Comparison of ENCODE assay signal across 16 cellular contexts in genomic region chr3:18189651-18190050, GRCh38.
A peak's percentile ranks its signal among the peaks of the same experiment; 100 is the strongest.
DNase-seq lines count a peak whose midpoint lies in the region; ATAC-seq and TF ChIP-seq lines count a peak whose summit lies in the region.
"Had no signal": no experiment of that assay in that cellular context is flagged by ENCODE, and none has a peak within 500 bp of the region (broad histone marks: within the 10 kb centered on the region; RNA-seq: fewer than 3 reads in every experiment).

No MANE protein-coding gene starts in this region.

- intact Hi-C loops in PC-3 (cut with micrococcal nuclease): no loop called here

- CTCF ChIA-PET in PC-3 (lab: Charles Lee): no interaction called here

- H3K4me3 ChIP-seq in PC-3 (ENCODE audit: low read length) (no peak overlapping the region), fibroblast of mammary gland (ENCODE audit: control insufficient read depth, low read depth, low read length) (no peak overlapping the region)
- H3K4me3 ChIP-seq: skin epidermis, transverse colon had no signal

- TF ChIP-seq CTCF in PC-3 (conservative IDR thresholded peaks at IDR 0.05; ENCODE audit: low read depth, low read length): no peak
- no peak for TF ChIP-seq CTCF in fibroblast of mammary gland (conservative IDR thresholded peaks at IDR 0.05; ENCODE audit: control insufficient read depth, insufficient read depth, low read depth, low read length)

- H3K27ac ChIP-seq in PC-3 (ENCODE audit: low read length): no peak overlapping the region
- H3K27ac ChIP-seq: transverse colon had no signal

- no peaks in the 10 kb centered on the region; the same call in 1 of the 2 replicates for H3K4me1 ChIP-seq in PC-3 (ENCODE audit: insufficient read depth, low read length)
- H3K4me1 ChIP-seq: transverse colon had no signal

- H3K9me2 ChIP-seq in PC-3 (replicated peaks; ENCODE audit: low read length): no peaks in the 10 kb centered on the region

- ATAC-seq in PC-3: no peak
- no peak for ATAC-seq in HG03460 (IDR thresholded peaks at IDR 0.05; ENCODE audit: unreplicated experiment)
- no peak for ATAC-seq in HG03039 (IDR thresholded peaks at IDR 0.05; ENCODE audit: unreplicated experiment)
- no peak for ATAC-seq in GM21360 (IDR thresholded peaks at IDR 0.05; ENCODE audit: unreplicated experiment)
- ATAC-seq: left cardiac atrium; natural killer cell treated with Interleukin-12 subunit alpha and Interleukin-12 subunit beta and Interleukin-15 and Interleukin-18, amount 100 ng/mL, for 72 hours; T-helper 17 cell had no signal

- no peaks in the 10 kb centered on the region for H3K27me3 ChIP-seq in PC-3 (ENCODE audit: low read length)
- H3K27me3 ChIP-seq: transverse colon had no signal

- H2AFZ ChIP-seq in PC-3 (ENCODE audit: low read length): no peak overlapping the region

- H3F3A ChIP-seq in PC-3 (ENCODE audit: low read length, unreplicated experiment): no peaks in the 10 kb centered on the region

- H4K20me1 ChIP-seq in PC-3 (ENCODE audit: low read length): no peaks in the 10 kb centered on the region

- POLR2A ChIA-PET in PC-3 (lab: Charles Lee; ENCODE audit: unreplicated experiment): no interaction called here

- no peak overlapping the region for H3K9ac ChIP-seq in PC-3 (ENCODE audit: low read length)

- DNase-seq in NCI-H82 (lab: John Stamatoyannopoulos, UW): peak; percentile 28
- no peak for DNase-seq in NCI-H82 treated with DMSO at 0.1 percent for 48 hours (lab: John Stamatoyannopoulos, UW; ENCODE audit: unreplicated experiment)
- DNase-seq in PC-3: peak; percentile 8
- peak; percentile 89 for DNase-seq in fibroblast of mammary gland (ENCODE audit: low read depth)
- DNase-seq in stimulated activated CD4-positive, alpha-beta T cell treated with anti-CD3 and anti-CD28 coated beads, Interleukin-2, amount 100 ng/mL, for 48 hours: no peak
- DNase-seq: activated CD4-positive, alpha-beta T cell treated with anti-CD3 and anti-CD28 coated beads, Interleukin-2, amount 50 U/mL, for 1 hour; activated gamma-delta T cell; cerebellar nuclear complex; left cardiac atrium; T-helper 17 cell; transverse colon had no signal

- H3K9me3 ChIP-seq in PC-3 (ENCODE audit: low read length): no peaks in the 10 kb centered on the region
- H3K9me3 ChIP-seq: transverse colon had no signal

- no TSS peak for BruUV-seq in PC-3 (replicated peaks; lab: Mats Ljungman, UMichigan)

- no peaks in the 10 kb centered on the region for H3K36me3 ChIP-seq in PC-3 (ENCODE audit: low read depth, low read length)
- H3K36me3 ChIP-seq: transverse colon had no signal

- H3K79me2 ChIP-seq in PC-3 (ENCODE audit: low read length): no peaks in the 10 kb centered on the region

- no peak overlapping the region for H3K4me2 ChIP-seq in PC-3 (ENCODE audit: low read length)

Comparison
In these comparisons a context has a peak if more than half of its experiments do, and no peak if none do; other contexts are left out.
1. DNase-seq: peak in NCI-H82 (single experiment), PC-3 (single experiment) and fibroblast of mammary gland (single experiment); none in NCI-H82 treated with DMSO at 0.1 percent for 48 hours (single experiment) and stimulated activated CD4-positive, alpha-beta T cell treated with anti-CD3 and anti-CD28 coated beads, Interleukin-2, amount 100 ng/mL, for 48 hours (0 of 2).